Comparison of ENCODE assay signal across 1 cellular context in the genomic region with DNA sequence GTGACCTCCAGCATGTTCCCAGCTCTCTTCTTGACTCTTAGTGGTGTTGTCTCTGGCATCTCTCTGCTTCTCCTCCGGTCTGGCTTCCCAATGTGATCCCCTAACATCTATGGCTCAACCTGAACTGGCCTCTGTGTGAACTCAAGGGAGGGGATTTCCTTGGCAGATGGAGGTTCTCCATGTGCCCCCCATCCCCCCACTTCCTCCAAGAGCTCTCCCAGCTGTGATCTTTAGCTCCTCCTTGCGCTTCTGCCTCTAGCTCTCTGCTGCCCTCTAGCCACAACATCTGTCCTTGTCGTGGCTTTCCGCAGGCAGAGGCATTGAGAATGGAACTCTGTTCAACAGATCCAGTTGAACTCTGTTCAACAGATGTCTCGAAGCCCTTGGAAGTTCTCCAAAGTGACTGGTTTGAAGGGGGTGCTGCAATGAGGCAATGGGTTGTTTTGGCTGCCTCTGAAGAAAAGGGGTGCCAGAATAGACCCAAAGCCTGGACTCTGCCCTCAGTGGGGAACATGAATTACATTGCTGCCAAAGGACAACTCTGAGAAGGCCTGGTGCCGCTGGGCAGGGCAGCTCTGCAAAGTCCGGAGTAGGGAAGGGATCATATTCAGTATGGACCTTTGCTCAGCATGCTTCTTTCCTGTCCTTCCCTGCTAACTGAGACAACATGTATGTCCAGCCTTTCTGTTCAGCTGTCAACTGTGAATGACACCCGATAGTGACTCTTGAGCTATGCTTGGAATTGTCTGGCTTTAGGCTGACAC.
TF ChIP-seq lines count a peak whose summit lies in the region.

No MANE protein-coding gene starts in this region.

TF ChIP-seq in HepG2, 621 proteins besides CTCF, POLR2A, EP300 and RAD21 (continued from another document and continues in another):
- TF ChIP-seq ZNF33A (CRISPR knock-in tag; IDR thresholded peaks at IDR 0.05; ENCODE audit: borderline replicate concordance) (no peak), NKX3-1 (CRISPR knock-in tag; IDR thresholded peaks at IDR 0.05) (no peak), RFX3 (CRISPR knock-in tag; IDR thresholded peaks at IDR 0.05) (no peak), ZNF891 (CRISPR knock-in tag; IDR thresholded peaks at IDR 0.05) (no peak), ZNF556 (CRISPR knock-in tag; IDR thresholded peaks at IDR 0.05; ENCODE audit: borderline replicate concordance) (no peak), GTF3A (CRISPR knock-in tag; conservative IDR thresholded peaks at IDR 0.05) (no peak), CREM (IDR thresholded peaks at IDR 0.05) (no peak), CREM (CRISPR knock-in tag; IDR thresholded peaks at IDR 0.05) (no peak), SAFB2 (CRISPR knock-in tag; IDR thresholded peaks at IDR 0.05; ENCODE audit: borderline replicate concordance, low read depth) (no peak), ZNF607 (CRISPR knock-in tag; IDR thresholded peaks at IDR 0.05; ENCODE audit: borderline replicate concordance) (no peak), ELF1 (CRISPR knock-in tag; IDR thresholded peaks at IDR 0.05) (peak; percentile 61), SSRP1 (CRISPR knock-in tag; IDR thresholded peaks at IDR 0.05) (no peak), KMT2A (CRISPR knock-in tag; IDR thresholded peaks at IDR 0.05) (no peak), ZNF329 (CRISPR knock-in tag; IDR thresholded peaks at IDR 0.05; ENCODE audit: low read depth) (no peak), CCAR2 (optimal IDR thresholded peaks at IDR 0.05; ENCODE audit: low read depth, low read length) (no peak), CHD2 (IDR thresholded peaks at IDR 0.05; ENCODE audit: low read depth, low read length) (no peak), ZNF75D (CRISPR knock-in tag; IDR thresholded peaks at IDR 0.05; ENCODE audit: borderline replicate concordance) (no peak), ZBTB3 (CRISPR knock-in tag; IDR thresholded peaks at IDR 0.05; ENCODE audit: borderline replicate concordance, low read depth) (no peak), POLR2G (IDR thresholded peaks at IDR 0.05; ENCODE audit: low read depth, low read length) (no peak), SP2 (CRISPR knock-in tag; IDR thresholded peaks at IDR 0.05) (no peak), HNRNPH1 (optimal IDR thresholded peaks at IDR 0.05; ENCODE audit: low read depth, low read length) (no peak), ZNF430 (CRISPR knock-in tag; IDR thresholded peaks at IDR 0.05) (no peak), ZNF766 (CRISPR knock-in tag; IDR thresholded peaks at IDR 0.05; ENCODE audit: borderline replicate concordance) (no peak), ZNF451 (CRISPR knock-in tag; IDR thresholded peaks at IDR 0.05) (0 out of 2 replicates have a peak, but pooled peaks have one; percentile 54), SALL2 (CRISPR knock-in tag; IDR thresholded peaks at IDR 0.05) (peak; percentile 88), ZNF205 (CRISPR knock-in tag; IDR thresholded peaks at IDR 0.05) (peak; percentile 71; the same call in 1 of the 2 replicates), SP140L (CRISPR knock-in tag; IDR thresholded peaks at IDR 0.05; ENCODE audit: borderline replicate concordance) (0 out of 2 replicates have a peak, but pooled peaks have one; percentile 56), ZFP36 (IDR thresholded peaks at IDR 0.05; ENCODE audit: borderline replicate concordance, low read depth, low read length, partially characterized antibody) (no peak), NFE2L2 (IDR thresholded peaks at IDR 0.05; ENCODE audit: low read length) (no peak), XRCC5 (optimal IDR thresholded peaks at IDR 0.05; ENCODE audit: low read length) (peak; percentile 94), SMAD3 (CRISPR knock-in tag; IDR thresholded peaks at IDR 0.05) (0 out of 2 replicates have a peak, but pooled peaks have one; percentile 60), ZNF589 (CRISPR knock-in tag; conservative IDR thresholded peaks at IDR 0.05) (no peak), ARNT2 (CRISPR knock-in tag; IDR thresholded peaks at IDR 0.05; ENCODE audit: low read depth) (no peak), NFIB (CRISPR knock-in tag; IDR thresholded peaks at IDR 0.05; ENCODE audit: borderline replicate concordance) (no peak), KAT2B (IDR thresholded peaks at IDR 0.05; ENCODE audit: borderline replicate concordance, low read depth, low read length) (no peak), AHR (CRISPR knock-in tag; IDR thresholded peaks at IDR 0.05) (no peak), PLRG1 (conservative IDR thresholded peaks at IDR 0.05) (no peak), ZNF256 (CRISPR knock-in tag; conservative IDR thresholded peaks at IDR 0.05) (no peak)
- TF ChIP-seq, protein P1, sequence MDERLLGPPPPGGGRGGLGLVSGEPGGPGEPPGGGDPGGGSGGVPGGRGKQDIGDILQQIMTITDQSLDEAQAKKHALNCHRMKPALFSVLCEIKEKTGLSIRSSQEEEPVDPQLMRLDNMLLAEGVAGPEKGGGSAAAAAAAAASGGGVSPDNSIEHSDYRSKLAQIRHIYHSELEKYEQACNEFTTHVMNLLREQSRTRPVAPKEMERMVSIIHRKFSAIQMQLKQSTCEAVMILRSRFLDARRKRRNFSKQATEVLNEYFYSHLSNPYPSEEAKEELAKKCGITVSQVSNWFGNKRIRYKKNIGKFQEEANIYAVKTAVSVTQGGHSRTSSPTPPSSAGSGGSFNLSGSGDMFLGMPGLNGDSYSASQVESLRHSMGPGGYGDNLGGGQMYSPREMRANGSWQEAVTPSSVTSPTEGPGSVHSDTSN (CRISPR knock-in tag; IDR thresholded peaks at IDR 0.05): no peak
- TF ChIP-seq, protein P2, sequence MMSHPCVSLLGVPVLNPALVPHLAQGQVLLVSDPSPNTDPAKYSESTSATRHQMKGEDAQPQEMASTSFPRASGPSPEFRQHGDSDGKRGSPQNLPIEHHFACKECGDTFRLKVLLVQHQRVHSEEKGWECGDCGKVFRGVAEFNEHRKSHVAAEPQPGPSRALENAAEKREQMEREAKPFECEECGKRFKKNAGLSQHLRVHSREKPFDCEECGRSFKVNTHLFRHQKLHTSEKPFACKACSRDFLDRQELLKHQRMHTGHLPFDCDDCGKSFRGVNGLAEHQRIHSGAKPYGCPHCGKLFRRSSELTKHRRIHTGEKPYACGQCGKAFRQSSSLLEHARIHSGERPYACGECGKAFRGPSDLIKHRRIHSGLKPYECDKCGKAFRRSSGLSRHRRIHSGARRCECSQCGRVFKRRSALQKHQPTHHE (CRISPR knock-in tag; IDR thresholded peaks at IDR 0.05; ENCODE audit: borderline replicate concordance): no peak
- TF ChIP-seq, protein P3, sequence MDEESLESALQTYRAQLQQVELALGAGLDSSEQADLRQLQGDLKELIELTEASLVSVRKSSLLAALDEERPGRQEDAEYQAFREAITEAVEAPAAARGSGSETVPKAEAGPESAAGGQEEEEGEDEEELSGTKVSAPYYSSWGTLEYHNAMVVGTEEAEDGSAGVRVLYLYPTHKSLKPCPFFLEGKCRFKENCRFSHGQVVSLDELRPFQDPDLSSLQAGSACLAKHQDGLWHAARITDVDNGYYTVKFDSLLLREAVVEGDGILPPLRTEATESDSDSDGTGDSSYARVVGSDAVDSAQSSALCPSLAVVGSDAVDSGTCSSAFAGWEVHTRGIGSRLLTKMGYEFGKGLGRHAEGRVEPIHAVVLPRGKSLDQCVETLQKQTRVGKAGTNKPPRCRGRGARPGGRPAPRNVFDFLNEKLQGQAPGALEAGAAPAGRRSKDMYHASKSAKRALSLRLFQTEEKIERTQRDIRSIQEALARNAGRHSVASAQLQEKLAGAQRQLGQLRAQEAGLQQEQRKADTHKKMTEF (CRISPR knock-in tag; IDR thresholded peaks at IDR 0.05): peak; percentile 53
- TF ChIP-seq, protein P4, sequence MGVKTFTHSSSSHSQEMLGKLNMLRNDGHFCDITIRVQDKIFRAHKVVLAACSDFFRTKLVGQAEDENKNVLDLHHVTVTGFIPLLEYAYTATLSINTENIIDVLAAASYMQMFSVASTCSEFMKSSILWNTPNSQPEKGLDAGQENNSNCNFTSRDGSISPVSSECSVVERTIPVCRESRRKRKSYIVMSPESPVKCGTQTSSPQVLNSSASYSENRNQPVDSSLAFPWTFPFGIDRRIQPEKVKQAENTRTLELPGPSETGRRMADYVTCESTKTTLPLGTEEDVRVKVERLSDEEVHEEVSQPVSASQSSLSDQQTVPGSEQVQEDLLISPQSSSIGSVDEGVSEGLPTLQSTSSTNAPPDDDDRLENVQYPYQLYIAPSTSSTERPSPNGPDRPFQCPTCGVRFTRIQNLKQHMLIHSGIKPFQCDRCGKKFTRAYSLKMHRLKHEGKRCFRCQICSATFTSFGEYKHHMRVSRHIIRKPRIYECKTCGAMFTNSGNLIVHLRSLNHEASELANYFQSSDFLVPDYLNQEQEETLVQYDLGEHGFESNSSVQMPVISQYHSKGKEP (CRISPR knock-in tag; IDR thresholded peaks at IDR 0.05): no peak
- TF ChIP-seq, protein P5, sequence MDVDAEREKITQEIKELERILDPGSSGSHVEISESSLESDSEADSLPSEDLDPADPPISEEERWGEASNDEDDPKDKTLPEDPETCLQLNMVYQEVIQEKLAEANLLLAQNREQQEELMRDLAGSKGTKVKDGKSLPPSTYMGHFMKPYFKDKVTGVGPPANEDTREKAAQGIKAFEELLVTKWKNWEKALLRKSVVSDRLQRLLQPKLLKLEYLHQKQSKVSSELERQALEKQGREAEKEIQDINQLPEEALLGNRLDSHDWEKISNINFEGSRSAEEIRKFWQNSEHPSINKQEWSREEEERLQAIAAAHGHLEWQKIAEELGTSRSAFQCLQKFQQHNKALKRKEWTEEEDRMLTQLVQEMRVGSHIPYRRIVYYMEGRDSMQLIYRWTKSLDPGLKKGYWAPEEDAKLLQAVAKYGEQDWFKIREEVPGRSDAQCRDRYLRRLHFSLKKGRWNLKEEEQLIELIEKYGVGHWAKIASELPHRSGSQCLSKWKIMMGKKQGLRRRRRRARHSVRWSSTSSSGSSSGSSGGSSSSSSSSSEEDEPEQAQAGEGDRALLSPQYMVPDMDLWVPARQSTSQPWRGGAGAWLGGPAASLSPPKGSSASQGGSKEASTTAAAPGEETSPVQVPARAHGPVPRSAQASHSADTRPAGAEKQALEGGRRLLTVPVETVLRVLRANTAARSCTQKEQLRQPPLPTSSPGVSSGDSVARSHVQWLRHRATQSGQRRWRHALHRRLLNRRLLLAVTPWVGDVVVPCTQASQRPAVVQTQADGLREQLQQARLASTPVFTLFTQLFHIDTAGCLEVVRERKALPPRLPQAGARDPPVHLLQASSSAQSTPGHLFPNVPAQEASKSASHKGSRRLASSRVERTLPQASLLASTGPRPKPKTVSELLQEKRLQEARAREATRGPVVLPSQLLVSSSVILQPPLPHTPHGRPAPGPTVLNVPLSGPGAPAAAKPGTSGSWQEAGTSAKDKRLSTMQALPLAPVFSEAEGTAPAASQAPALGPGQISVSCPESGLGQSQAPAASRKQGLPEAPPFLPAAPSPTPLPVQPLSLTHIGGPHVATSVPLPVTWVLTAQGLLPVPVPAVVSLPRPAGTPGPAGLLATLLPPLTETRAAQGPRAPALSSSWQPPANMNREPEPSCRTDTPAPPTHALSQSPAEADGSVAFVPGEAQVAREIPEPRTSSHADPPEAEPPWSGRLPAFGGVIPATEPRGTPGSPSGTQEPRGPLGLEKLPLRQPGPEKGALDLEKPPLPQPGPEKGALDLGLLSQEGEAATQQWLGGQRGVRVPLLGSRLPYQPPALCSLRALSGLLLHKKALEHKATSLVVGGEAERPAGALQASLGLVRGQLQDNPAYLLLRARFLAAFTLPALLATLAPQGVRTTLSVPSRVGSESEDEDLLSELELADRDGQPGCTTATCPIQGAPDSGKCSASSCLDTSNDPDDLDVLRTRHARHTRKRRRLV (CRISPR knock-in tag; IDR thresholded peaks at IDR 0.05): no peak
- TF ChIP-seq, protein P6, sequence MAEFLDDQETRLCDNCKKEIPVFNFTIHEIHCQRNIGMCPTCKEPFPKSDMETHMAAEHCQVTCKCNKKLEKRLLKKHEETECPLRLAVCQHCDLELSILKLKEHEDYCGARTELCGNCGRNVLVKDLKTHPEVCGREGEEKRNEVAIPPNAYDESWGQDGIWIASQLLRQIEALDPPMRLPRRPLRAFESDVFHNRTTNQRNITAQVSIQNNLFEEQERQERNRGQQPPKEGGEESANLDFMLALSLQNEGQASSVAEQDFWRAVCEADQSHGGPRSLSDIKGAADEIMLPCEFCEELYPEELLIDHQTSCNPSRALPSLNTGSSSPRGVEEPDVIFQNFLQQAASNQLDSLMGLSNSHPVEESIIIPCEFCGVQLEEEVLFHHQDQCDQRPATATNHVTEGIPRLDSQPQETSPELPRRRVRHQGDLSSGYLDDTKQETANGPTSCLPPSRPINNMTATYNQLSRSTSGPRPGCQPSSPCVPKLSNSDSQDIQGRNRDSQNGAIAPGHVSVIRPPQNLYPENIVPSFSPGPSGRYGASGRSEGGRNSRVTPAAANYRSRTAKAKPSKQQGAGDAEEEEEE (CRISPR knock-in tag; IDR thresholded peaks at IDR 0.05; ENCODE audit: borderline replicate concordance): no peak
- TF ChIP-seq, protein P7, sequence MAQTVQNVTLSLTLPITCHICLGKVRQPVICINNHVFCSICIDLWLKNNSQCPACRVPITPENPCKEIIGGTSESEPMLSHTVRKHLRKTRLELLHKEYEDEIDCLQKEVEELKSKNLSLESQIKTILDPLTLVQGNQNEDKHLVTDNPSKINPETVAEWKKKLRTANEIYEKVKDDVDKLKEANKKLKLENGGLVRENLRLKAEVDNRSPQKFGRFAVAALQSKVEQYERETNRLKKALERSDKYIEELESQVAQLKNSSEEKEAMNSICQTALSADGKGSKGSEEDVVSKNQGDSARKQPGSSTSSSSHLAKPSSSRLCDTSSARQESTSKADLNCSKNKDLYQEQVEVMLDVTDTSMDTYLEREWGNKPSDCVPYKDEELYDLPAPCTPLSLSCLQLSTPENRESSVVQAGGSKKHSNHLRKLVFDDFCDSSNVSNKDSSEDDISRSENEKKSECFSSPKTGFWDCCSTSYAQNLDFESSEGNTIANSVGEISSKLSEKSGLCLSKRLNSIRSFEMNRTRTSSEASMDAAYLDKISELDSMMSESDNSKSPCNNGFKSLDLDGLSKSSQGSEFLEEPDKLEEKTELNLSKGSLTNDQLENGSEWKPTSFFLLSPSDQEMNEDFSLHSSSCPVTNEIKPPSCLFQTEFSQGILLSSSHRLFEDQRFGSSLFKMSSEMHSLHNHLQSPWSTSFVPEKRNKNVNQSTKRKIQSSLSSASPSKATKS (CRISPR knock-in tag; IDR thresholded peaks at IDR 0.05): no peak
- TF ChIP-seq, protein P8, sequence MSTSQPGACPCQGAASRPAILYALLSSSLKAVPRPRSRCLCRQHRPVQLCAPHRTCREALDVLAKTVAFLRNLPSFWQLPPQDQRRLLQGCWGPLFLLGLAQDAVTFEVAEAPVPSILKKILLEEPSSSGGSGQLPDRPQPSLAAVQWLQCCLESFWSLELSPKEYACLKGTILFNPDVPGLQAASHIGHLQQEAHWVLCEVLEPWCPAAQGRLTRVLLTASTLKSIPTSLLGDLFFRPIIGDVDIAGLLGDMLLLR (CRISPR knock-in tag; IDR thresholded peaks at IDR 0.05): no peak
- TF ChIP-seq, protein P9, sequence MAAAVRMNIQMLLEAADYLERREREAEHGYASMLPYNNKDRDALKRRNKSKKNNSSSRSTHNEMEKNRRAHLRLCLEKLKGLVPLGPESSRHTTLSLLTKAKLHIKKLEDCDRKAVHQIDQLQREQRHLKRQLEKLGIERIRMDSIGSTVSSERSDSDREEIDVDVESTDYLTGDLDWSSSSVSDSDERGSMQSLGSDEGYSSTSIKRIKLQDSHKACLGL (CRISPR knock-in tag; IDR thresholded peaks at IDR 0.05): no peak
- TF ChIP-seq, protein P10, sequence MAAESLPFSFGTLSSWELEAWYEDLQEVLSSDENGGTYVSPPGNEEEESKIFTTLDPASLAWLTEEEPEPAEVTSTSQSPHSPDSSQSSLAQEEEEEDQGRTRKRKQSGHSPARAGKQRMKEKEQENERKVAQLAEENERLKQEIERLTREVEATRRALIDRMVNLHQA (CRISPR knock-in tag; IDR thresholded peaks at IDR 0.05): no peak
